Comparison of ENCODE assay signal across 32 cellular contexts in the genomic region with DNA sequence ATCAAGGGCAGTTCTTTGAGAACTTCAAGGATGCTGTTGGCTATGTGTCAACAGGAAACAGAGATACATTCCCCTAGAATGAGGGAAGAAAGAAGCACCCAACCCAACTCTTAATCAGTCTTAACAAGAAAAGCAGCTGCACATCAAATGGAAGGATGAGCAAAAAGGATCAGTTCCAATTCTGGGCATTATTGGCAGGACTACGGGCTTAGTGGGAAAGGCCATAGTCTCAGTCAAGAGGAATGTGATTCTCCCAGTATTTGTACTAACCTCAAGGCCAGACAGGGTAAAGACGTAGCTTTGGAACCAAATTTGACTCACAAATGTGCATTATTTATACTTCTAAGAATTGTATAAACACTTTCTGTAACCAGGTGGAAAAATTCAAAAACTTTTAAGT. TPM values are rescaled to one million over a fixed set of nuclear protein-coding genes. Genes with fewer than 3 reads are reported as not detected.
A peak's percentile ranks its signal among the peaks of the same experiment; 100 is the strongest.
DNase-seq lines count a peak whose midpoint lies in the region; ATAC-seq and TF ChIP-seq lines count a peak whose summit lies in the region.
"Had no signal": no experiment of that assay in that cellular context is flagged by ENCODE, and none has a peak within 500 bp of the region (broad histone marks: within the 10 kb centered on the region; RNA-seq: fewer than 3 reads in every experiment).

No MANE protein-coding gene starts in this region.

- H4K8ac ChIP-seq in mesenchymal stem cell (ENCODE audit: low read length), result no peak overlapping the region

- no peaks in the 10 kb centered on the region for H3K4me1 ChIP-seq in mesenchymal stem cell (ENCODE audit: control insufficient read depth, insufficient read depth, low read depth, low read length)
- H3K4me1 ChIP-seq in BE2C, result no peaks in the 10 kb centered on the region
- H3K4me1 ChIP-seq: right lobe of liver, transverse colon had no signal

- peaks cover 2% of the 10 kb centered on the region for H3K36me3 Mint-ChIP-seq in T-helper 17 cell (ENCODE audit: low read depth)
- H3K36me3 Mint-ChIP-seq: CD4-positive, alpha-beta memory T cell; stimulated activated memory B cell treated with anti-CD40 and anti-IgM and Interleukin-4, amounts not matched to agents 10 μg/mL and 1 μg/mL and 100 μg/mL, for 72 hours had no signal

- ATAC-seq in T-helper 17 cell, result no peak
- ATAC-seq: activated CD8-positive, alpha-beta T cell treated with anti-CD3 and anti-CD28 coated beads, Interleukin-2, amount 10 ng/mL, durations not matched to agents 7 days and 5 days; GM12878; left ventricle myocardium superior; naive thymus-derived CD8-positive, alpha-beta T cell; Panc1; right lobe of liver; stimulated activated memory B cell treated with anti-CD40 and anti-IgM and Interleukin-4, amounts not matched to agents 10 μg/mL and 1 μg/mL and 100 μg/mL, for 72 hours had no signal

- in situ Hi-C loops in brain microvascular endothelial cell (cut with HindIII; ENCODE audit: low pct_ligation_motif_present, low sequenced_read_pairs), result no loop called here

- H3K9ac ChIP-seq in mesenchymal stem cell (ENCODE audit: low read length), result no peak overlapping the region
- H3K9ac ChIP-seq: KMS-11 had no signal

- POLR2A ChIA-PET in AG04450 (lab: Yijun Ruan, JAX), result interaction anchor here (1.2 kb wide), 1 partner anchor 258 kb away, joined by 3 read pairs; no protein-coding TSS in a partner anchor

- H3K27me3 Mint-ChIP-seq in T-helper 17 cell, result peaks cover 48% of the 10 kb centered on the region
- H3K27me3 Mint-ChIP-seq: stimulated activated memory B cell treated with anti-CD40 and anti-IgM and Interleukin-4, amounts not matched to agents 10 μg/mL and 1 μg/mL and 100 μg/mL, for 72 hours had no signal

- H3K23ac ChIP-seq in mesenchymal stem cell (ENCODE audit: low read length in 2 of 2), result no peak overlapping the region

- H3K4me3 Mint-ChIP-seq in T-helper 17 cell, result no peak overlapping the region
- H3K4me3 Mint-ChIP-seq: activated CD8-positive, alpha-beta T cell treated with anti-CD3 and anti-CD28 coated beads, Interleukin-2, amount 10 ng/mL, durations not matched to agents 7 days and 5 days; CD4-positive, alpha-beta memory T cell; naive thymus-derived CD8-positive, alpha-beta T cell; stimulated activated memory B cell treated with anti-CD40 and anti-IgM and Interleukin-4, amounts not matched to agents 10 μg/mL and 1 μg/mL and 100 μg/mL, for 72 hours; T-helper 2 cell treated with Interferon-gamma antibody and Interleukin-4, amounts not matched to agents 5 μg/mL and 100 μg/mL, for 36 hours had no signal

- H3K27ac ChIP-seq in AG04450 (ENCODE audit: low read depth, low read length), result no peak overlapping the region
- H3K27ac ChIP-seq in brain microvascular endothelial cell, result no peak overlapping the region
- no peak overlapping the region for H3K27ac ChIP-seq in mesenchymal stem cell (ENCODE audit: low read length, poor library complexity, severe bottlenecking)
- H3K27ac ChIP-seq: KMS-11, right lobe of liver, transverse colon had no signal

- DNase-seq in AG04450 (ENCODE audit: low read depth, low spot score) (peak; percentile 56), LHCN-M2 (ENCODE audit: low read depth) (peak; percentile 40), brain microvascular endothelial cell (peak; percentile 30), mesenchymal stem cell (peak; percentile 66), BE2C (no peak), T-helper 17 cell (no peak), 8988T (no peak)
- no peak for DNase-seq in stimulated activated CD4-positive, alpha-beta T cell treated with anti-CD3 and anti-CD28 coated beads, Interleukin-4, amount 100 ng/mL, for 4 hours
- DNase-seq: activated CD8-positive, alpha-beta T cell treated with anti-CD3 and anti-CD28 coated beads, Interleukin-2, amount 10 ng/mL, durations not matched to agents 7 days and 5 days; activated naive CD4-positive, alpha-beta T cell treated with anti-CD3 and anti-CD28 coated beads, Interleukin-2, amount 50 U/mL, for 16 hours; amniotic stem cell; CD4-positive, alpha-beta memory T cell; left ventricle myocardium superior; midbrain; naive thymus-derived CD8-positive, alpha-beta T cell; NCI-H2107; NCI-H446; NCI-H748 treated with DMSO at 0.1 percent for 48 hours; right lobe of liver; SHP77; transverse colon had no signal

- H2BK5ac ChIP-seq in mesenchymal stem cell (ENCODE audit: low read depth, low read length, poor library complexity, severe bottlenecking), result no peak overlapping the region

- H3K4ac ChIP-seq in mesenchymal stem cell (ENCODE audit: low read depth in 1 of 2, low read length in 2 of 2), result no peak overlapping the region

- TF ChIP-seq CTCF in AG04450 (IDR thresholded peaks at IDR 0.05; ENCODE audit: low read depth, low read length) (no peak), brain microvascular endothelial cell (IDR thresholded peaks at IDR 0.05; ENCODE audit: low read depth, low read length, missing control alignments) (no peak), BE2C (IDR thresholded peaks at IDR 0.05; ENCODE audit: low read depth, low read length) (no peak)

- no peak overlapping the region for H3K4me3 ChIP-seq in AG04450 (ENCODE audit: low read depth, low read length)
- no peak overlapping the region for H3K4me3 ChIP-seq in brain microvascular endothelial cell (ENCODE audit: low read depth, low read length)
- H3K4me3 ChIP-seq in mesenchymal stem cell (ENCODE audit: insufficient read depth in 1 of 2, low read depth in 1 of 2, low read length in 2 of 2), result no peak overlapping the region
- H3K4me3 ChIP-seq in BE2C (ENCODE audit: low read depth, low read length), result no peak overlapping the region
- H3K4me3 ChIP-seq: GM12878, right lobe of liver, transverse colon had no signal

- H2AK5ac ChIP-seq in mesenchymal stem cell (ENCODE audit: low read length, severe bottlenecking), result no peak overlapping the region

- no peak overlapping the region for H3K14ac ChIP-seq in mesenchymal stem cell (ENCODE audit: low read length in 2 of 2)

- no peak overlapping the region for H3K27ac Mint-ChIP-seq in T-helper 17 cell
- H3K27ac Mint-ChIP-seq: activated CD8-positive, alpha-beta T cell treated with anti-CD3 and anti-CD28 coated beads, Interleukin-2, amount 10 ng/mL, durations not matched to agents 7 days and 5 days; CD4-positive, alpha-beta memory T cell; naive thymus-derived CD8-positive, alpha-beta T cell; progenitor cell of endocrine pancreas; stimulated activated memory B cell treated with anti-CD40 and anti-IgM and Interleukin-4, amounts not matched to agents 10 μg/mL and 1 μg/mL and 100 μg/mL, for 72 hours; T-helper 2 cell treated with Interferon-gamma antibody and Interleukin-4, amounts not matched to agents 5 μg/mL and 100 μg/mL, for 36 hours had no signal

- no peak overlapping the region for H2BK120ac ChIP-seq in mesenchymal stem cell (ENCODE audit: low read depth, low read length)

- H3K4me2 ChIP-seq in mesenchymal stem cell (ENCODE audit: low read length, poor library complexity, severe bottlenecking), result no peak overlapping the region
- H3K4me2 ChIP-seq: KMS-11 had no signal

- H2BK12ac ChIP-seq in mesenchymal stem cell (ENCODE audit: low read length in 2 of 2), result no peak overlapping the region

- H3K27me3 ChIP-seq in AG04450 (ENCODE audit: control insufficient read depth, insufficient read depth, low read length), result no peaks in the 10 kb centered on the region
- no peaks in the 10 kb centered on the region for H3K27me3 ChIP-seq in brain microvascular endothelial cell (replicated peaks)
- peaks cover 16 to 27% of the 10 kb centered on the region in 2 experiments for H3K27me3 ChIP-seq in mesenchymal stem cell (ENCODE audit: control insufficient read depth in 1 of 2, insufficient read depth in 1 of 2, low read length in 2 of 2)
- H3K27me3 ChIP-seq in BE2C, result no peaks in the 10 kb centered on the region
- H3K27me3 ChIP-seq: right lobe of liver, transverse colon had no signal

- peak overlapping the region in 1 of 2 experiments; percentile 30 for H3K18ac ChIP-seq in mesenchymal stem cell (ENCODE audit: low read depth in 1 of 2, low read length in 2 of 2)

- no peaks in the 10 kb centered on the region for H3K4me1 Mint-ChIP-seq in T-helper 17 cell

- H3K9me3 ChIP-seq in AG04450 (ENCODE audit: control insufficient read depth, insufficient read depth, low read length) (no peaks in the 10 kb centered on the region), mesenchymal stem cell (ENCODE audit: control insufficient read depth, low read length) (no peaks in the 10 kb centered on the region), BE2C (no peaks in the 10 kb centered on the region), T-helper 17 cell (ENCODE audit: control insufficient read depth, low read length, poor library complexity, severe bottlenecking) (no peaks in the 10 kb centered on the region)
- H3K9me3 ChIP-seq: right lobe of liver, transverse colon had no signal

- H3K79me1 ChIP-seq in mesenchymal stem cell (replicated peaks; ENCODE audit: low read length, poor library complexity, severe bottlenecking), result no peaks in the 10 kb centered on the region

- 0% methylated on average over 1 of the region's 2 CpGs for WGBS in mesenchymal stem cell

- CTCF ChIA-PET in AG04450 (lab: Charles Lee), result interaction anchor here (0.8 to 2.0 kb wide), 2 partner anchors 14 to 101 kb away, joined by 3 to 8 read pairs; no protein-coding TSS in a partner anchor

- H2AFZ ChIP-seq in mesenchymal stem cell (ENCODE audit: low read depth, low read length), result no peak overlapping the region

- no peaks in the 10 kb centered on the region for H3K36me3 ChIP-seq in brain microvascular endothelial cell (replicated peaks)
- H3K36me3 ChIP-seq in mesenchymal stem cell (ENCODE audit: control insufficient read depth in 1 of 2, insufficient read depth in 2 of 2, low read depth in 1 of 2, low read length in 2 of 2), result no peaks in the 10 kb centered on the region
- H3K36me3 ChIP-seq in BE2C, result no peaks in the 10 kb centered on the region
- H3K36me3 ChIP-seq: right lobe of liver, transverse colon had no signal

- H4K91ac ChIP-seq in mesenchymal stem cell (ENCODE audit: low read length), result no peak overlapping the region

- no peak overlapping the region for H2BK15ac ChIP-seq in mesenchymal stem cell (ENCODE audit: low read depth, poor library complexity, severe bottlenecking)

RNA-seq across cellular contexts. Expression of a gene that starts 18.2 kb away (rescaled TPM):
- not detected in 2 replicates for polyA plus RNA-seq in AG04450 (2011; rRNA removed)
- polyA minus RNA-seq in AG04450 (2011; rRNA and poly(A)+ RNA removed), result 0.22 TPM in 1 of 2 replicates, not detected in the other
- total RNA-seq in LHCN-M2 (2014; rRNA removed) (not detected in 2 replicates), T-helper 17 cell (not detected)
- not detected for polyA plus RNA-seq in LHCN-M2 (2012)
- polyA plus RNA-seq in mesenchymal stem cell (2013, experiment 1 of 2), result 3.1 TPM
- 3.2 TPM for polyA plus RNA-seq in mesenchymal stem cell (2013, experiment 2 of 2)
- not detected for polyA plus RNA-seq in BE2C (2012; ENCODE audit: insufficient read depth, insufficient read length, low read depth)
- total RNA-seq: A172; activated CD8-positive, alpha-beta T cell treated with anti-CD3 and anti-CD28 coated beads, Interleukin-2, amount 10 ng/mL, durations not matched to agents 7 days and 5 days; bronchial epithelial cell; CD4-positive, alpha-beta memory T cell; Daoy; endothelial cell of umbilical vein; GM12878; naive thymus-derived CD8-positive, alpha-beta T cell; progenitor cell of endocrine pancreas; subcutaneous adipose tissue; transverse colon had no signal
- polyA plus RNA-seq: CD4-positive, alpha-beta memory T cell; endothelial cell of umbilical vein; naive thymus-derived CD8-positive, alpha-beta T cell had no signal

Comparison
In these comparisons a context has a peak if more than half of its experiments do, and no peak if none do; other contexts are left out.
1. DNase-seq: peak in AG04450 (single experiment), LHCN-M2 (single experiment), brain microvascular endothelial cell (single experiment) and mesenchymal stem cell (single experiment); none in BE2C (single experiment), stimulated activated CD4-positive, alpha-beta T cell treated with anti-CD3 and anti-CD28 coated beads, Interleukin-4, amount 100 ng/mL, for 4 hours (0 of 2), T-helper 17 cell (0 of 3) and 8988T (single experiment).